Comparison of ENCODE assay signal across 1 cellular context in genomic region chr15:90619939-90620338, GRCh38.
TF ChIP-seq lines count a peak whose summit lies in the region.

No MANE protein-coding gene starts in this region.

TF ChIP-seq in SK-N-SH, 30 proteins besides CTCF, POLR2A, EP300 and RAD21 (continued from another document):
- TF ChIP-seq USF1 (IDR thresholded peaks at IDR 0.05; ENCODE audit: borderline replicate concordance, low read depth): no peak
- no peak for TF ChIP-seq NRF1 (IDR thresholded peaks at IDR 0.05; ENCODE audit: low read depth, low read length)
- TF ChIP-seq PBX3 (IDR thresholded peaks at IDR 0.05): no peak
- no peak for TF ChIP-seq NFIC (IDR thresholded peaks at IDR 0.05; ENCODE audit: borderline replicate concordance)
- no peak for TF ChIP-seq MAX (IDR thresholded peaks at IDR 0.05; ENCODE audit: low read depth)
- TF ChIP-seq RXRA (IDR thresholded peaks at IDR 0.05; ENCODE audit: borderline replicate concordance, low read depth): no peak
- no peak for TF ChIP-seq SIN3A (IDR thresholded peaks at IDR 0.05; ENCODE audit: borderline replicate concordance, low read depth, low read length)
- TF ChIP-seq RFX5 (IDR thresholded peaks at IDR 0.05; ENCODE audit: low read length): no peak
- TF ChIP-seq FOXM1 (IDR thresholded peaks at IDR 0.05; ENCODE audit: low read depth): no peak
- no peak for TF ChIP-seq FOXJ3 (CRISPR knock-in tag; IDR thresholded peaks at IDR 0.05)
- no peak for TF ChIP-seq CHD2 (IDR thresholded peaks at IDR 0.05; ENCODE audit: low read length, partially characterized antibody)
- TF ChIP-seq POLR2AphosphoS5 (IDR thresholded peaks at IDR 0.05; ENCODE audit: low read depth, low read length): no peak
